Comparison of ENCODE assay signal across 25 cellular contexts in genomic region chr4:148073349-148073748, GRCh38.
"Had no signal": no experiment of that assay in that cellular context is flagged by ENCODE, and none has a peak within 500 bp of the region (broad histone marks: within the 10 kb centered on the region; RNA-seq: fewer than 3 reads in every experiment).

No MANE protein-coding gene starts in this region.

- H3K9me3 ChIP-seq: body of pancreas had no signal

- FAIRE-seq: colon, endometrium, endothelial cell of umbilical vein had no signal

- H3K4me3 ChIP-seq: body of pancreas, esophagus squamous epithelium had no signal

- H3K27me3 ChIP-seq: body of pancreas, esophagus squamous epithelium had no signal

- ATAC-seq: activated naive CD4-positive, alpha-beta T cell treated with anti-CD3 and anti-CD28 coated beads, Interleukin-2, amount 50 U/mL, for 72 hours; activated T-cell treated with anti-CD3 and anti-CD28 coated beads, Interleukin-2, amount 50 U/mL, for 72 hours had no signal

- H3K27ac ChIP-seq: body of pancreas, epithelial cell of prostate, esophagus squamous epithelium had no signal

- DNase-seq: activated CD4-positive, alpha-beta T cell treated with anti-CD3 and anti-CD28 coated beads for 1 hour; activated CD4-positive, alpha-beta T cell treated with anti-CD3 and anti-CD28 coated beads for 4 hours; activated CD4-positive, alpha-beta T cell treated with anti-CD3 and anti-CD28 coated beads, Interleukin-2, amount 10 ng/mL, durations not matched to agents 7 days and 5 days; activated CD4-positive, alpha-beta T cell treated with anti-CD3 and anti-CD28 coated beads, Interleukin-2, amount 50 U/mL, for 4 hours; activated CD8-positive, alpha-beta memory T cell treated with anti-CD3 and anti-CD28 coated beads, Interleukin-2, amount 50 U/mL, for 48 hours; activated gamma-delta T cell; activated naive CD4-positive, alpha-beta T cell; activated naive CD4-positive, alpha-beta T cell treated with anti-CD3 and anti-CD28 coated beads, Interleukin-2, amount 10 ng/mL, durations not matched to agents 7 days and 5 days; activated naive CD8-positive, alpha-beta T cell treated with anti-CD3 and anti-CD28 coated beads, Interleukin-2, amount 10 ng/mL, durations not matched to agents 7 days and 5 days; activated T-cell treated with anti-CD3 and anti-CD28 coated beads for 4 hours; activated T-cell treated with anti-CD3 and anti-CD28 coated beads, Interleukin-2, amount 50 U/mL, for 24 hours; activated T-cell treated with anti-CD3 and anti-CD28 coated beads, Interleukin-2, amount 50 U/mL, for 72 hours; amniotic stem cell; anterior cingulate cortex; body of pancreas; caudate nucleus; effector CD8-positive, alpha-beta T cell; esophagus squamous epithelium; foreskin melanocyte; T-helper 2 cell had no signal
